ENCODE assay signal across 15 cellular contexts in the genomic region with DNA sequence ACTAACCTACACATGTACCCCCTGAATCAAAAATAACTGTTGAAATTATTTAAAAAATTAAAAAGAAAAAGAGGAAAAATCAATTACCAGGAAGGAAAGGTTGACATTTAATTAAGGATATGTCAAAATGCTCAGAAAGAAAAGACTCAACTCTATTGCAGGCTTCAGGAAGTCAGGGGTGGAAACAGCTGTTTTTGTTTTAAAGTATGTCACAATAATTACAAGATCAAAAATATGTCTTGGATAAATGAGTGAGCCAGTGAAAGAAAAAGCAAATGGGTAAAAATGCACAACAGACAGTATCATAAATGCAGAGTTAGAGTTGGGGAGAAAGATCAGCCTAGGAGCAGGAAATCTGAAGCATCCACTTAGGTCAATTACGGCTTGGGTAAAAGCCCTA.
"Had no signal": no experiment of that assay in that cellular context is flagged by ENCODE, and none has a peak within 500 bp of the region (broad histone marks: within the 10 kb centered on the region; RNA-seq: fewer than 3 reads in every experiment).

No MANE protein-coding gene starts in this region.

- H3K27ac ChIP-seq: pancreas, sigmoid colon, thyroid gland, WERI-Rb-1 had no signal

- H3K4me3 ChIP-seq: pancreas, sigmoid colon, thyroid gland had no signal

- H3K36me3 Mint-ChIP-seq: memory B cell had no signal

- ATAC-seq: activated CD4-positive, alpha-beta T cell treated with anti-CD3 and anti-CD28 coated beads for 36 hours; activated naive CD4-positive, alpha-beta T cell treated with anti-CD3 and anti-CD28 coated beads, Interleukin-2, amount 50 U/mL, for 72 hours; effector memory CD8-positive, alpha-beta T cell; naive thymus-derived CD4-positive, alpha-beta T cell; pancreas had no signal

- H3K27ac Mint-ChIP-seq: activated CD4-positive, alpha-beta T cell treated with anti-CD3 and anti-CD28 coated beads for 36 hours; activated naive CD4-positive, alpha-beta T cell treated with anti-CD3 and anti-CD28 coated beads, Interleukin-2, amount 50 U/mL, for 72 hours; activated T-helper 1 cell treated with anti-CD3 and anti-CD28 coated beads, Interleukin-12 subunit alpha, Interleukin-12 subunit beta, Interleukin-2, Interleukin-4 antibody, amounts not matched to agents 30 ng/mL and 10 ng/mL and 1 ng/mL, durations not matched to agents 14 hours and 24 hours and 36 hours; effector memory CD8-positive, alpha-beta T cell; memory B cell; naive thymus-derived CD4-positive, alpha-beta T cell had no signal

- H3K4me3 Mint-ChIP-seq: activated CD4-positive, alpha-beta T cell treated with anti-CD3 and anti-CD28 coated beads for 36 hours; activated T-helper 1 cell treated with anti-CD3 and anti-CD28 coated beads, Interleukin-12 subunit alpha, Interleukin-12 subunit beta, Interleukin-2, Interleukin-4 antibody, amounts not matched to agents 30 ng/mL and 10 ng/mL and 1 ng/mL, durations not matched to agents 14 hours and 24 hours and 36 hours; effector memory CD8-positive, alpha-beta T cell; memory B cell; naive thymus-derived CD4-positive, alpha-beta T cell had no signal

- H3K4me1 Mint-ChIP-seq: activated CD4-positive, alpha-beta T cell treated with anti-CD3 and anti-CD28 coated beads for 36 hours; memory B cell; naive thymus-derived CD4-positive, alpha-beta T cell had no signal

- H3K36me3 ChIP-seq: pancreas, thyroid gland, WERI-Rb-1 had no signal

- H3K27me3 Mint-ChIP-seq: activated CD4-positive, alpha-beta T cell treated with anti-CD3 and anti-CD28 coated beads for 36 hours; effector memory CD8-positive, alpha-beta T cell; memory B cell; naive thymus-derived CD4-positive, alpha-beta T cell had no signal

- H3K9me3 ChIP-seq: pancreas, sigmoid colon, thyroid gland had no signal

- H3K27me3 ChIP-seq: pancreas, sigmoid colon, thyroid gland had no signal

- DNase-seq: activated CD4-positive, alpha-beta T cell treated with anti-CD3 and anti-CD28 coated beads for 36 hours; activated CD4-positive, alpha-beta T cell treated with anti-CD3 and anti-CD28 coated beads, Interleukin-2, amount 50 U/mL, for 48 hours; activated gamma-delta T cell treated with Interleukin-2 at 50 U/mL for 16 hours; activated T-cell treated with anti-CD3 and anti-CD28 coated beads for 4 hours; effector memory CD8-positive, alpha-beta T cell; naive thymus-derived CD4-positive, alpha-beta T cell; pancreas; sigmoid colon; stimulated activated CD8-positive, alpha-beta memory T cell treated with anti-CD3 and anti-CD28 coated beads, Interleukin-4, amount 100 ng/mL, for 48 hours; stimulated activated naive CD4-positive, alpha-beta T cell; thyroid gland; WERI-Rb-1 had no signal

- H3K4me1 ChIP-seq: pancreas, sigmoid colon, thyroid gland had no signal
